In genomic region chr4:47465008-47465407, GRCh38 we compare ENCODE assay signal across 13 cellular contexts. TPM values are rescaled to one million over a fixed set of nuclear protein-coding genes. Genes with fewer than 3 reads are reported as not detected.
DNase-seq lines count a peak whose midpoint lies in the region; ATAC-seq, FAIRE-seq and TF ChIP-seq lines count a peak whose summit lies in the region.
"Had no signal": no experiment of that assay in that cellular context is flagged by ENCODE, and none has a peak within 500 bp of the region (broad histone marks: within the 10 kb centered on the region; RNA-seq: fewer than 3 reads in every experiment).

No MANE protein-coding gene starts in this region.

- no peak for TF ChIP-seq CTCF in GM12878 (IDR thresholded peaks at IDR 0.05 in 2 of 3, conservative IDR thresholded peaks at IDR 0.05 in 1 of 3; ENCODE audit: control insufficient read depth in 2 of 3, extremely low read depth in 1 of 3, insufficient read depth in 1 of 3, low read depth in 3 of 3, low read length in 3 of 3)
- TF ChIP-seq CTCF in MCF 10A (IDR thresholded peaks at IDR 0.05; ENCODE audit: unreplicated experiment): no peak

- peaks cover 22% of the 10 kb centered on the region for H3K4me1 ChIP-seq in GM12878 (ENCODE audit: control insufficient read depth, insufficient read depth, low read length)

- H3K27me3 ChIP-seq in GM12878 (replicated peaks in 1 of 2; ENCODE audit: control insufficient read depth in 2 of 2, insufficient read depth in 2 of 2, low read length in 1 of 2): no peaks in the 10 kb centered on the region

- no peak overlapping the region for H3K27ac Mint-ChIP-seq in MCF 10A (ENCODE audit: low read depth, unreplicated experiment)
- H3K27ac Mint-ChIP-seq in activated naive CD8-positive, alpha-beta T cell treated with anti-CD3 and anti-CD28 coated beads for 36 hours: no peak overlapping the region

- peak overlapping the region; percentile 42 for H3K27ac ChIP-seq in GM12878 (ENCODE audit: control insufficient read depth, insufficient read depth)
- H3K27ac ChIP-seq: SK-N-MC had no signal

- TF ChIP-seq EP300 in GM12878 (IDR thresholded peaks at IDR 0.05; ENCODE audit: borderline replicate concordance in 1 of 2, control insufficient read depth in 1 of 2, low read depth in 2 of 2, low read length in 2 of 2): peak in 1 of 2 experiments; percentile 31; a peak in 1 of 4 replicates

- ATAC-seq in GM18498 (IDR thresholded peaks at IDR 0.05; ENCODE audit: unreplicated experiment) (peak; percentile 19), GM21447 (IDR thresholded peaks at IDR 0.05; ENCODE audit: unreplicated experiment) (peak; percentile 30), HG03469 (IDR thresholded peaks at IDR 0.05; ENCODE audit: unreplicated experiment) (peak; percentile 24), GM12878 (peak; percentile 64)
- ATAC-seq: esophagus mucosa had no signal

- DNase-seq in GM12878 (ENCODE audit: low read depth, low spot score): peak; percentile 59
- no peak for DNase-seq in MCF 10A (ENCODE audit: unreplicated experiment)
- DNase-seq in activated naive CD8-positive, alpha-beta T cell treated with anti-CD3 and anti-CD28 coated beads for 36 hours: no peak
- DNase-seq in H54 (ENCODE audit: insufficient read length, low spot score): no peak
- no peak for DNase-seq in cortex of kidney (lab: John Stamatoyannopoulos, UW)
- DNase-seq: NCI-H2107 had no signal

- no peak overlapping the region; the same call in 1 of the 2 replicates for H2AFZ ChIP-seq in GM12878 (ENCODE audit: control insufficient read depth, low read depth, low read length)

- intact Hi-C loops in GM12878 (cut with micrococcal nuclease; ENCODE audit: unreplicated experiment): no loop called here
- intact Hi-C loops in MCF 10A (cut with micrococcal nuclease): no loop called here

- H3K36me3 Mint-ChIP-seq in MCF 10A (ENCODE audit: insufficient read depth, unreplicated experiment): no peaks in the 10 kb centered on the region
- H3K36me3 Mint-ChIP-seq in activated naive CD8-positive, alpha-beta T cell treated with anti-CD3 and anti-CD28 coated beads for 36 hours: no peaks in the 10 kb centered on the region

- H3K4me2 ChIP-seq in GM12878 (ENCODE audit: control insufficient read depth, insufficient read depth): no peak overlapping the region

- POLR2A ChIA-PET in GM12878 (lab: Charles Lee) (interaction anchor here (0.6 to 3.4 kb wide), 6 partner anchors 12 to 489 kb away, joined by 3 to 21 read pairs (median 5); partner anchors contain the start of gene ATP10D), MCF 10A (lab: Yijun Ruan, JAX) (interaction anchor here (4.8 kb wide), 1 partner anchor 19 kb away, joined by 50 read pairs; the partner anchor contains the start of gene ATP10D)

- RAD21 ChIA-PET in GM12878 (lab: Charles Lee; ENCODE audit: unreplicated experiment): interaction anchor here (1.0 to 5.6 kb wide), 5 partner anchors 12 to 68 kb away, joined by 3 to 84 read pairs (median 37); partner anchors contain the start of gene ATP10D

- CTCF ChIA-PET in GM12878 (lab: Yijun Ruan, JAX) (interaction anchor here (1.3 to 5.0 kb wide), 6 partner anchors 19 to 99 kb away, joined by 3 to 79 read pairs (median 21); partner anchors contain the start of gene ATP10D), MCF 10A (lab: Yijun Ruan, JAX) (interaction anchor here (1.3 kb wide), 1 partner anchor 100 kb away, joined by 5 read pairs; no protein-coding TSS in a partner anchor)

- peaks cover 18% of the 10 kb centered on the region for H3K4me1 Mint-ChIP-seq in MCF 10A (ENCODE audit: insufficient read depth, unreplicated experiment)
- H3K4me1 Mint-ChIP-seq in activated naive CD8-positive, alpha-beta T cell treated with anti-CD3 and anti-CD28 coated beads for 36 hours: peaks cover 21% of the 10 kb centered on the region

- WGBS in GM12878 (ENCODE audit: insufficient coverage, insufficient replicate concordance, low lambda C conversion rate, missing lambda C conversion rate): 5% methylated on average over 2 of the region's 2 CpGs

- no peak for TF ChIP-seq POLR2A in GM12878 (IDR thresholded peaks at IDR 0.05; ENCODE audit: low read depth, low read length)
- no peak for TF ChIP-seq POLR2A in H54 (IDR thresholded peaks at IDR 0.05; ENCODE audit: low read depth, low read length)

- no peaks in the 10 kb centered on the region for H3K9me3 Mint-ChIP-seq in MCF 10A (ENCODE audit: unreplicated experiment)
- no peaks in the 10 kb centered on the region for H3K9me3 Mint-ChIP-seq in activated naive CD8-positive, alpha-beta T cell treated with anti-CD3 and anti-CD28 coated beads for 36 hours

- in situ Hi-C loops in GM12878 (cut with MboI): no loop called here

- H4K20me1 ChIP-seq in GM12878 (ENCODE audit: control insufficient read depth, insufficient read depth): no peaks in the 10 kb centered on the region

- no peaks in the 10 kb centered on the region for H3K9me3 ChIP-seq in GM12878 (replicated peaks; ENCODE audit: control insufficient read depth, insufficient read depth, low read length)

- H3K9ac ChIP-seq in GM12878 (ENCODE audit: control insufficient read depth, insufficient read depth, low read length): no peak overlapping the region

- no peak for TF ChIP-seq RAD21 in GM12878 (IDR thresholded peaks at IDR 0.05; ENCODE audit: insufficient read depth, low read depth, low read length)

- H3K79me2 ChIP-seq in GM12878 (ENCODE audit: control insufficient read depth, insufficient read depth, low read length): peaks cover 18% of the 10 kb centered on the region

- no peaks in the 10 kb centered on the region for H3K27me3 Mint-ChIP-seq in MCF 10A (ENCODE audit: insufficient read depth, unreplicated experiment)
- peaks cover 3% of the 10 kb centered on the region for H3K27me3 Mint-ChIP-seq in activated naive CD8-positive, alpha-beta T cell treated with anti-CD3 and anti-CD28 coated beads for 36 hours

- SMC1A ChIA-PET in GM12878 (lab: Charles Lee; ENCODE audit: uncharacterized antibody, unreplicated experiment): interaction anchor here (1.1 to 10.8 kb wide), 8 partner anchors 14 to 45 kb away, joined by 3 to 126 read pairs (median 10); partner anchors contain the start of gene ATP10D

- H3K4me3 ChIP-seq in GM12878: no peak overlapping the region
- H3K4me3 ChIP-seq: SK-N-MC had no signal

- FAIRE-seq in GM12878 (lab: Jason Lieb, UNC) (peak; percentile 81), H54 (lab: Jason Lieb, UNC) (no peak)
- FAIRE-seq: urothelium cell line had no signal

- H3K36me3 ChIP-seq in GM12878 (ENCODE audit: control insufficient read depth in 2 of 2, insufficient read depth in 2 of 2, low read length in 1 of 2): no peaks in the 10 kb centered on the region

- H3K4me3 Mint-ChIP-seq in MCF 10A (ENCODE audit: unreplicated experiment): no peak overlapping the region
- no peak overlapping the region for H3K4me3 Mint-ChIP-seq in activated naive CD8-positive, alpha-beta T cell treated with anti-CD3 and anti-CD28 coated beads for 36 hours

- no TSS peak for BruUV-seq in GM12878 (replicated peaks; lab: Mats Ljungman, UMichigan)
- BruUV-seq in MCF 10A (replicated peaks; lab: Mats Ljungman, UMichigan): no TSS peak

TF ChIP-seq in GM12878, 131 proteins besides CTCF, POLR2A, EP300 and RAD21 (continues in another document):
- TF ChIP-seq SRF (IDR thresholded peaks at IDR 0.05; ENCODE audit: low read depth in 2 of 2, low read length in 2 of 2) (peak; percentile 87 to 98), RUNX3 (IDR thresholded peaks at IDR 0.05; ENCODE audit: low read length) (peak; percentile 27; the same call in 1 of the 2 replicates), TARDBP (IDR thresholded peaks at IDR 0.05; ENCODE audit: borderline replicate concordance) (no peak), NFIC (IDR thresholded peaks at IDR 0.05; ENCODE audit: low read depth, low read length) (peak; percentile 56; the same call in 1 of the 2 replicates), SPI1 (IDR thresholded peaks at IDR 0.05; ENCODE audit: borderline replicate concordance, insufficient read depth, low read depth, low read length) (peak; percentile 91)

RNA-seq across cellular contexts. Expression of gene COMMD8, which starts 1.5 kb away (rescaled TPM):
- total RNA-seq in GM12878 (2013; cell fraction: nucleolus; rRNA removed): 9.2 and 9.9 TPM in 2 replicates
- total RNA-seq in GM12878 (2014; rRNA removed): 36.3 and 47.2 TPM in 2 replicates
- total RNA-seq in GM12878 (2014; rRNA removed; fragmentation: Illumina TruSeq; extraction: Trizol): 36.4 and 38.5 TPM in 2 replicates
- total RNA-seq in GM12878 (2021): 36.5 and 36.8 TPM in 2 replicates
- polyA plus RNA-seq in GM12878 (2011; ENCODE audit: low read depth): 12.9 TPM
- 58.3 and 104 TPM in 2 replicates for polyA plus RNA-seq in GM12878 (2011; rRNA removed)
- polyA plus RNA-seq in GM12878 (2011; cell fraction: cytosol; rRNA removed): 14.0 and 14.9 TPM in 2 replicates
- 12.7 and 14.0 TPM in 2 replicates for polyA plus RNA-seq in GM12878 (2011; cell fraction: nucleus; rRNA removed)
- polyA plus RNA-seq in GM12878 (2012): 22.9 and 23.4 TPM in 2 replicates
- 28.6 and 31.8 TPM in 2 replicates for polyA plus RNA-seq in GM12878 (2014; fragmentation: Illumina TruSeq; extraction: Trizol)
- 100 to 1,000 TPM; 126 to 152 TPM for polyA plus RNA-seq in GM12878 (2014; fragmentation: Nextera tagmentation; extraction: Ambion mirVana)
- 23.2 and 27.6 TPM in 2 replicates for polyA plus RNA-seq in GM12878 (2014; rRNA removed)
- 100 to 1,000 TPM; 142 to 156 TPM for polyA plus RNA-seq in GM12878 (2016; fragmentation: Nextera tagmentation; extraction: Ambion mirVana)
- 8.6 and 12.0 TPM in 2 replicates for polyA minus RNA-seq in GM12878 (2011; rRNA and poly(A)+ RNA removed)
- polyA minus RNA-seq in GM12878 (2011; cell fraction: cytosol; rRNA and poly(A)+ RNA removed): 6.0 and 8.0 TPM in 2 replicates
- 7.1 and 7.5 TPM in 2 replicates for polyA minus RNA-seq in GM12878 (2011; cell fraction: nucleus; rRNA and poly(A)+ RNA removed)
- 21.1 and 21.3 TPM in 2 replicates for total RNA-seq in MCF 10A (2022)
- 10 to 100 TPM; 32.4 to 32.8 TPM for total RNA-seq in activated naive CD8-positive, alpha-beta T cell treated with anti-CD3 and anti-CD28 coated beads for 36 hours

RNA-seq across cellular contexts. Expression of gene ATP10D, which starts 20.1 kb away (rescaled TPM):
- 101 and 123 TPM in 2 replicates for total RNA-seq in GM12878 (2013; cell fraction: nucleolus; rRNA removed)
- total RNA-seq in GM12878 (2014; rRNA removed) (16.5 and 20.3 TPM in 2 replicates), GM12878 (2014; rRNA removed; fragmentation: Illumina TruSeq; extraction: Trizol) (20.7 and 20.8 TPM in 2 replicates), GM12878 (2021) (30.0 and 31.7 TPM in 2 replicates), MCF 10A (2022) (16.2 and 16.9 TPM in 2 replicates)
- 5.5 TPM for polyA plus RNA-seq in GM12878 (2011; ENCODE audit: low read depth)
- polyA plus RNA-seq in GM12878 (2011; rRNA removed) (50.3 and 60.3 TPM in 2 replicates), GM12878 (2014; fragmentation: Illumina TruSeq; extraction: Trizol) (18.7 and 19.8 TPM in 2 replicates), GM12878 (2014; fragmentation: Nextera tagmentation; extraction: Ambion mirVana) (10 to 100 TPM; 10.2 to 18.0 TPM), GM12878 (2014; rRNA removed) (9.4 and 11.2 TPM in 2 replicates), GM12878 (2016; fragmentation: Nextera tagmentation; extraction: Ambion mirVana) (10 to 100 TPM; 19.4 to 25.6 TPM)
- polyA plus RNA-seq in GM12878 (2011; cell fraction: cytosol; rRNA removed): 18.1 and 22.6 TPM in 2 replicates
- polyA plus RNA-seq in GM12878 (2011; cell fraction: nucleus; rRNA removed): 42.1 and 55.4 TPM in 2 replicates
- polyA plus RNA-seq in GM12878 (2012): 10.5 and 10.7 TPM in 2 replicates
- 97.4 and 201 TPM in 2 replicates for polyA minus RNA-seq in GM12878 (2011; rRNA and poly(A)+ RNA removed)
- polyA minus RNA-seq in GM12878 (2011; cell fraction: cytosol; rRNA and poly(A)+ RNA removed): 18.3 and 21.1 TPM in 2 replicates
- 67.3 and 81.0 TPM in 2 replicates for polyA minus RNA-seq in GM12878 (2011; cell fraction: nucleus; rRNA and poly(A)+ RNA removed)
- total RNA-seq in activated naive CD8-positive, alpha-beta T cell treated with anti-CD3 and anti-CD28 coated beads for 36 hours: 1 to 10 TPM; 7.9 to 9.8 TPM
- total RNA-seq: HT-29 had no signal
